8 cellular contexts compared by ENCODE assay signal in the genomic region with DNA sequence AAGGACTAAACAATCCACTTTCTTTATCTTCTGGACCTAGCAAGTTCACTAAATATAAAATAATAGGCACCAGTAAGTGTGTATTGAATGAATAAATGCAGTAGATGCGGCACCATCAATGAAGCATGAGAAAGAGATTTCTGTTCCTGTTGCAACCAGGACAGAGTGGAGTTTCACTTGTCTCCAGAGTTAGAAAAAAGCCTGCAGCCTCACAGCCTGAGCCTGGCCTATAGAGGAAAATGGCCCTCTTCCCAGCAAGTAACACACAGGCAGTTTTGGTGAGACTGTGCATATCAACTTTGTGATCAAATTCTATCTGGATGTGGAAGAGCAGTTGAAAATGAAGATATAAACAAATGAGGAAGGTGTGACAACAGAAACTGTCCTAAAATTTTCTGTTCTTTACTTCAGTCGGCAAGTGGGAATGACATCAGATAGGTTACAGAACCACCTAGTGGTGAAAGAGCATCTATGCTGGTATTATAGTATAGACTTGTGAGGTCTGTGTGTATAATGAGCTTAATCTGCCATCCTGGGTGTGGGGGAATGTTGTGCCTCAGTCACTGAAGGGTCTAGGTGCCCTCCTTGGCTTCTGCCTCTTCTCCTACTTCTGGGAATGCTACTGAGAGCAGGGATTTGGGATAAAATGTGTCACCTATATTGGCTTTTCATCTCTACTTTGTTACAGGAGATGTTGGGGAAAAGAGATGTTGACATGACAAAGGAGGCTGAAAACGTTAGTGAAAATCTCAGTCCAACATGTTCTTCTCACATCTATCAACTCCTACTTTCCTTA. TPM values are rescaled to one million over a fixed set of nuclear protein-coding genes. Genes with fewer than 3 reads are reported as not detected.
DNase-seq lines count a peak whose midpoint lies in the region; ATAC-seq, FAIRE-seq and TF ChIP-seq lines count a peak whose summit lies in the region.

No MANE protein-coding gene starts in this region.

- H3K79me2 ChIP-seq in astrocyte (ENCODE audit: insufficient read depth, low read length) = no peaks in the 10 kb centered on the region

- no peaks in the 10 kb centered on the region for H3K9me3 Mint-ChIP-seq in astrocyte (ENCODE audit: unreplicated experiment)

- peak; percentile 98 for ATAC-seq in GM19035 (IDR thresholded peaks at IDR 0.05; ENCODE audit: unreplicated experiment)
- peak; percentile 98 for ATAC-seq in HG03066 (IDR thresholded peaks at IDR 0.05; ENCODE audit: low read depth, unreplicated experiment)
- ATAC-seq in thoracic aorta (ENCODE audit: insufficient number of reproducible peaks, low FRiP score, low read depth) = no peak
- no peak for ATAC-seq in omental fat pad (ENCODE audit: low FRiP score)

- H3K4me1 ChIP-seq in astrocyte (ENCODE audit: insufficient read depth, low read length) = no peaks in the 10 kb centered on the region
- no peaks in the 10 kb centered on the region for H3K4me1 ChIP-seq in thoracic aorta (ENCODE audit: control insufficient read depth in 1 of 2, low read depth in 2 of 2)

- H3K4me3 Mint-ChIP-seq in astrocyte (ENCODE audit: unreplicated experiment) = no peak overlapping the region

- FAIRE-seq in astrocyte (lab: Jason Lieb, UNC) = peak; percentile 88

- DNase-seq in D341Med (ENCODE audit: low spot score) (peak; percentile 58), NCI-H345 (lab: John Stamatoyannopoulos, UW) (peak; percentile 28), astrocyte (ENCODE audit: low read depth) (peak; percentile 42), iPS-NIHi7 (ENCODE audit: extremely low spot score) (peak; percentile 63), thoracic aorta (ENCODE audit: low spot score) (no peak), omental fat pad (ENCODE audit: low spot score) (no peak)

- H3K4me1 Mint-ChIP-seq in astrocyte (ENCODE audit: low read depth, unreplicated experiment) = no peaks in the 10 kb centered on the region

- H3K36me3 ChIP-seq in astrocyte (ENCODE audit: insufficient read depth, low read length) (no peaks in the 10 kb centered on the region), thoracic aorta (no peaks in the 10 kb centered on the region)

- H3K27me3 ChIP-seq in astrocyte (ENCODE audit: insufficient read depth, low read length) = no peaks in the 10 kb centered on the region
- H3K27me3 ChIP-seq in thoracic aorta (replicated peaks; ENCODE audit: insufficient read depth) = no peaks in the 10 kb centered on the region

- H3K27ac Mint-ChIP-seq in astrocyte (ENCODE audit: unreplicated experiment) = no peak overlapping the region

- H3K9me3 ChIP-seq in astrocyte (ENCODE audit: insufficient read depth, low read depth, low read length) = no peaks in the 10 kb centered on the region
- no peaks in the 10 kb centered on the region for H3K9me3 ChIP-seq in thoracic aorta

- H3K4me2 ChIP-seq in astrocyte (ENCODE audit: low read length) = no peak overlapping the region

- TF ChIP-seq CTCF in astrocyte (IDR thresholded peaks at IDR 0.05; ENCODE audit: insufficient read depth, low read depth, low read length) (peak; percentile 87), thoracic aorta (IDR thresholded peaks at IDR 0.05) (peak; percentile 44), omental fat pad (IDR thresholded peaks at IDR 0.05) (no peak)

- H3K4me3 ChIP-seq in astrocyte (ENCODE audit: insufficient read depth, low read depth, low read length) = no peak overlapping the region
- H3K4me3 ChIP-seq in thoracic aorta = no peak overlapping the region

- H4K20me1 ChIP-seq in astrocyte (ENCODE audit: insufficient read depth, low read length) = no peaks in the 10 kb centered on the region

- H2AFZ ChIP-seq in astrocyte (ENCODE audit: low read depth, low read length) = no peak overlapping the region

- H3K9ac ChIP-seq in astrocyte (ENCODE audit: low read length) = no peak overlapping the region

- H3K27ac ChIP-seq in astrocyte (ENCODE audit: low read depth, low read length) (no peak overlapping the region), thoracic aorta (no peak overlapping the region)

- H3K36me3 Mint-ChIP-seq in astrocyte (ENCODE audit: low read depth, unreplicated experiment) = no peaks in the 10 kb centered on the region

- peaks cover 4% of the 10 kb centered on the region for H3K27me3 Mint-ChIP-seq in astrocyte (ENCODE audit: low read depth, unreplicated experiment)

RNA-seq across cellular contexts. Expression of gene YIPF5, which starts 28.2 kb away (rescaled TPM):
- 132 and 144 TPM in 2 replicates for total RNA-seq in astrocyte
- total RNA-seq in thoracic aorta = 10 to 100 TPM; 41.2 to 45.4 TPM
- 10 to 100 TPM; 30.5 to 45.7 (median 44.7) TPM for total RNA-seq in omental fat pad

RNA-seq across cellular contexts. Expression of gene KCTD16, which starts 28.4 kb away (rescaled TPM):
- 5.5 and 5.6 TPM in 2 replicates for total RNA-seq in astrocyte
- under 1 TPM; 0.27 to 0.35 TPM for total RNA-seq in thoracic aorta
- total RNA-seq in omental fat pad = under 1 TPM in 3 of 4 donors, not detected in 1; 0.09 to 0.19 (median 0.16) TPM

Comparison
In these comparisons a context has a peak if more than half of its experiments do, and no peak if none do; other contexts are left out.
1. DNase-seq: peak in D341Med (single experiment), NCI-H345 (single experiment), astrocyte (single experiment) and iPS-NIHi7 (single experiment); none in thoracic aorta (single experiment) and omental fat pad (single experiment).
2. ATAC-seq: peak in GM19035 (single experiment) and HG03066 (single experiment); none in thoracic aorta (single experiment) and omental fat pad (single experiment).
3. CTCF ChIP-seq: peak in astrocyte (single experiment) and thoracic aorta (single experiment); none in omental fat pad (0 of 3).